1 cellular context compared by ENCODE assay signal in genomic region chr11:36594316-36594989, GRCh38.
TF ChIP-seq lines count a peak whose summit lies in the region.

Gene IFTAP (plus strand): TSS chr11:36594502. CDS start chr11:36610104, 15,602 bp downstream.

TF ChIP-seq in GM12878, 131 proteins besides CTCF, POLR2A, EP300 and RAD21 (continued from another document):
- TF ChIP-seq ZNF687 (IDR thresholded peaks at IDR 0.05) (no peak), MEF2A (IDR thresholded peaks at IDR 0.05; ENCODE audit: insufficient read depth, low read depth, low read length) (no peak), ZBTB33 (IDR thresholded peaks at IDR 0.05) (no peak), KAT2A (conservative IDR thresholded peaks at IDR 0.05; ENCODE audit: control insufficient read depth, low read depth, low read length) (no peak), MXI1 (IDR thresholded peaks at IDR 0.05; ENCODE audit: low read depth, low read length) (no peak), IKZF1 (conservative IDR thresholded peaks at IDR 0.05) (peak; percentile 54; the same call in 1 of the 2 replicates), SKIL (IDR thresholded peaks at IDR 0.05; ENCODE audit: low read depth, poor library complexity, severe bottlenecking) (no peak), NRF1 (conservative IDR thresholded peaks at IDR 0.05; ENCODE audit: low read depth, low read length) (no peak), MTA3 (IDR thresholded peaks at IDR 0.05; ENCODE audit: borderline replicate concordance, low read length) (no peak), E2F8 (IDR thresholded peaks at IDR 0.05; ENCODE audit: low read depth, partially characterized antibody) (no peak)
